In the genomic region with DNA sequence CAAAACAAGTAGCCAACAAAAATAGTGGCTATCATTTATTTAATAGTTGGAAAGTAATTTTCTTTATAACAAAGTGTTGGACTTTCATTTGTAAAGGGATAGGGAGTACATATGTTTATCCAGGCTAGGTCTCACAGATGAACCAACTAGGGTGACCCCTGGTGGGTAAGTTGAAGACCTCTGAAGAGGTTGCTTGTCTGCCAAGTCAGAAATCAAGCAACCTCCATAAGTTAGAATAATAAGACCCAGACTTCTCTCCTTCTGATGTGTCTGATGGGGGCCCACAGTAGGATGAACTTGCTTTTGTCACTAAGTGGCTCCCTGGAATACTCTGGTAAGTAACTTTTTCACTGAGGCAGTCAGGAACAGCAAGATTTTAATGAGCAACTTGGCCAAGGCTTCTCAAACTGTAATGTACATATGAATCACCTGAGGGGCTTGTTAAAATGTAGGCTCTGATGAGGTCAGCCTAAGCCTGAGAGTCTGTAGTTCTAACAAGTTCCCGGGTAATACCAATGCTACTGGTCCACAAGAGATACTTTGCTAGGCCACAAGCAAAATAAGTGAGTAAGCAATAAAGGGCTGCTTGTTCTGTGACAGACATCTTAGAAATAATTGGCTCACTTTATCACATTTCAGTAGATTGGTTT, we compare ENCODE assay signal across 8 cellular contexts.
DNase-seq lines count a peak whose midpoint lies in the region; ATAC-seq and TF ChIP-seq lines count a peak whose summit lies in the region.

No MANE protein-coding gene starts in this region.

- in situ Hi-C loops in ACHN (cut with HindIII; ENCODE audit: low pct_ligation_motif_present, low pct_unique_long_range_greater_than_20kb, low sequenced_read_pairs), result no loop called here

- no peaks in the 10 kb centered on the region for H3K4me1 ChIP-seq in spleen

- H3K9me3 ChIP-seq in spleen, result no peaks in the 10 kb centered on the region

- no peak for TF ChIP-seq POLR2A in spleen (IDR thresholded peaks at IDR 0.05)

- 0 to 91% (median 24%) methylated on average over 1 of the region's 1 CpG for WGBS in spleen, 5 donors

- no peak overlapping the region for H3K27ac ChIP-seq in spleen

- intact Hi-C loops in spleen (cut with DNase I; ENCODE audit: low total_unique reads), result no loop called here

- H3K4me3 ChIP-seq in epithelial cell of proximal tubule (ENCODE audit: low read depth, low read length), result no peak overlapping the region
- no peak overlapping the region for H3K4me3 ChIP-seq in spleen

- no peaks in the 10 kb centered on the region for H3K36me3 ChIP-seq in spleen

- no peaks in the 10 kb centered on the region for H3K27me3 ChIP-seq in spleen (replicated peaks in 1 of 7)

- TF ChIP-seq CTCF in epithelial cell of proximal tubule (conservative IDR thresholded peaks at IDR 0.05; ENCODE audit: low read depth, low read length) (peak; percentile 66), spleen (IDR thresholded peaks at IDR 0.05 in 8 of 11, conservative IDR thresholded peaks at IDR 0.05 in 3 of 11) (no peak)

- peak; percentile 57 for DNase-seq in ACHN
- DNase-seq in NCI-H1092 (lab: John Stamatoyannopoulos, UW), result peak; percentile 11
- DNase-seq in epithelial cell of proximal tubule (ENCODE audit: low read depth), result no peak
- DNase-seq in T-helper 9 cell, result no peak
- no peak for DNase-seq in spleen
- no peak for DNase-seq in amygdala (lab: John Stamatoyannopoulos, UW)

- ATAC-seq in GM18909 (IDR thresholded peaks at IDR 0.05; ENCODE audit: poor library complexity, unreplicated experiment) (peak; percentile 78), HG03432 (IDR thresholded peaks at IDR 0.05; ENCODE audit: unreplicated experiment) (no peak)

Comparison
In these comparisons a context has a peak if more than half of its experiments do, and no peak if none do; other contexts are left out.
1. DNase-seq: peak in ACHN (single experiment) and NCI-H1092 (single experiment); none in epithelial cell of proximal tubule (single experiment), T-helper 9 cell (single experiment), spleen (single experiment) and amygdala (0 of 56).